Comparison of ENCODE assay signal across 8 cellular contexts in genomic region chr16:56608876-56609462, GRCh38. TPM values are rescaled to one million over a fixed set of nuclear protein-coding genes. Genes with fewer than 3 reads are reported as not detected.
DNase-seq lines count a peak whose midpoint lies in the region; ATAC-seq and TF ChIP-seq lines count a peak whose summit lies in the region.

No MANE protein-coding gene starts in this region.

- H3K27ac Mint-ChIP-seq in H9 = no peak overlapping the region
- peak overlapping the region; percentile 99 for H3K27ac Mint-ChIP-seq in activated T-helper 2 cell treated with anti-CD3 and anti-CD28 coated beads, Interferon-gamma antibody, Interleukin-2, Interleukin-4, amounts not matched to agents 10 μg/mL and 5 μg/mL and 100 μg/mL, durations not matched to agents 14 hours and 24 hours and 36 hours
- peak overlapping the region; percentile 76 for H3K27ac Mint-ChIP-seq in stimulated activated memory B cell treated with anti-CD40 and anti-IgM and Interleukin-4, amounts not matched to agents 10 μg/mL and 1 μg/mL and 100 μg/mL, for 72 hours

- no peak overlapping the region for H2BK12ac ChIP-seq in H9 (ENCODE audit: insufficient read length, low read depth, low read length)

- no peak overlapping the region for H2AK5ac ChIP-seq in H9 (ENCODE audit: insufficient read length, low read length)

- peak overlapping the region; percentile 73 for H3K4me2 ChIP-seq in H9 (ENCODE audit: insufficient read depth, insufficient read length, low read length)

- no peak overlapping the region for H2BK15ac ChIP-seq in H9 (ENCODE audit: low read depth, low read length)

- H4K5ac ChIP-seq in H9 (ENCODE audit: insufficient read length, low read depth, low read length) = no peak overlapping the region

- H4K91ac ChIP-seq in H9 (ENCODE audit: insufficient read length, low read depth, low read length) = no peak overlapping the region

- H3K56ac ChIP-seq in H9 (ENCODE audit: insufficient read length, low read depth, low read length) = no peak overlapping the region

- peaks cover 8% of the 10 kb centered on the region for H3K23me2 ChIP-seq in H9 (ENCODE audit: insufficient read length, low read depth, low read length, poor library complexity, severe bottlenecking)

- no peak overlapping the region for H3K23ac ChIP-seq in H9 (ENCODE audit: insufficient read length, low read depth, low read length)

- H3K9me3 Mint-ChIP-seq in H9 = no peaks in the 10 kb centered on the region
- H3K9me3 Mint-ChIP-seq in activated T-helper 2 cell treated with anti-CD3 and anti-CD28 coated beads, Interferon-gamma antibody, Interleukin-2, Interleukin-4, amounts not matched to agents 10 μg/mL and 5 μg/mL and 100 μg/mL, durations not matched to agents 14 hours and 24 hours and 36 hours = no peaks in the 10 kb centered on the region
- H3K9me3 Mint-ChIP-seq in stimulated activated memory B cell treated with anti-CD40 and anti-IgM and Interleukin-4, amounts not matched to agents 10 μg/mL and 1 μg/mL and 100 μg/mL, for 72 hours = no peaks in the 10 kb centered on the region

- no peaks in the 10 kb centered on the region for H3K79me2 ChIP-seq in H9 (ENCODE audit: insufficient read depth, low read length)

- no peak overlapping the region for H2BK5ac ChIP-seq in H9 (ENCODE audit: insufficient read length, low read length)

- no peaks in the 10 kb centered on the region for H3K79me1 ChIP-seq in H9 (ENCODE audit: insufficient read depth, low read depth, low read length, poor library complexity, severe bottlenecking)

- H3K27me3 Mint-ChIP-seq in H9 (ENCODE audit: low read depth) = peaks cover 73% of the 10 kb centered on the region
- no peaks in the 10 kb centered on the region for H3K27me3 Mint-ChIP-seq in activated T-helper 2 cell treated with anti-CD3 and anti-CD28 coated beads, Interferon-gamma antibody, Interleukin-2, Interleukin-4, amounts not matched to agents 10 μg/mL and 5 μg/mL and 100 μg/mL, durations not matched to agents 14 hours and 24 hours and 36 hours (ENCODE audit: low read depth)
- no peaks in the 10 kb centered on the region for H3K27me3 Mint-ChIP-seq in stimulated activated memory B cell treated with anti-CD40 and anti-IgM and Interleukin-4, amounts not matched to agents 10 μg/mL and 1 μg/mL and 100 μg/mL, for 72 hours

- no peak overlapping the region for H2BK20ac ChIP-seq in H9 (ENCODE audit: low read depth, low read length, poor library complexity, severe bottlenecking)

- peak; percentile 47 for DNase-seq in A172 (ENCODE audit: low spot score)
- no peak for DNase-seq in H9
- no peak for DNase-seq in activated T-helper 2 cell treated with anti-CD3 and anti-CD28 coated beads, Interferon-gamma antibody, Interleukin-2, Interleukin-4, amounts not matched to agents 10 μg/mL and 5 μg/mL and 100 μg/mL, durations not matched to agents 14 hours and 24 hours and 36 hours (ENCODE audit: low spot score)
- DNase-seq in SKM-1 treated with dmso at 0.1 percent for 144 hours (lab: John Stamatoyannopoulos, UW; ENCODE audit: unreplicated experiment) = no peak
- DNase-seq in activated CD4-positive, CD25-positive, alpha-beta regulatory T cell (lab: John Stamatoyannopoulos, UW) = no peak

- no peaks in the 10 kb centered on the region for H3K36me3 Mint-ChIP-seq in H9 (ENCODE audit: insufficient read depth in 1 of 3, low read depth in 3 of 3)
- peaks cover 16% of the 10 kb centered on the region for H3K36me3 Mint-ChIP-seq in activated T-helper 2 cell treated with anti-CD3 and anti-CD28 coated beads, Interferon-gamma antibody, Interleukin-2, Interleukin-4, amounts not matched to agents 10 μg/mL and 5 μg/mL and 100 μg/mL, durations not matched to agents 14 hours and 24 hours and 36 hours (ENCODE audit: low read depth)
- no peaks in the 10 kb centered on the region for H3K36me3 Mint-ChIP-seq in stimulated activated memory B cell treated with anti-CD40 and anti-IgM and Interleukin-4, amounts not matched to agents 10 μg/mL and 1 μg/mL and 100 μg/mL, for 72 hours

- H3K4me1 ChIP-seq in H9 (ENCODE audit: insufficient read depth, low read length) = peaks cover 6% of the 10 kb centered on the region; the same call in 1 of the 2 replicates

- H4K20me1 ChIP-seq in H9 (ENCODE audit: control insufficient read depth, insufficient read depth, insufficient read length) = no peaks in the 10 kb centered on the region

- peaks cover 29 to 38% of the 10 kb centered on the region in 2 experiments for H3K4me1 Mint-ChIP-seq in H9
- H3K4me1 Mint-ChIP-seq in activated T-helper 2 cell treated with anti-CD3 and anti-CD28 coated beads, Interferon-gamma antibody, Interleukin-2, Interleukin-4, amounts not matched to agents 10 μg/mL and 5 μg/mL and 100 μg/mL, durations not matched to agents 14 hours and 24 hours and 36 hours (ENCODE audit: low read depth) = peaks cover 58% of the 10 kb centered on the region
- H3K4me1 Mint-ChIP-seq in stimulated activated memory B cell treated with anti-CD40 and anti-IgM and Interleukin-4, amounts not matched to agents 10 μg/mL and 1 μg/mL and 100 μg/mL, for 72 hours = peaks cover 41% of the 10 kb centered on the region

- H3K18ac ChIP-seq in H9 (ENCODE audit: insufficient read length, low read depth, low read length) = no peak overlapping the region

- no peak overlapping the region for H4K8ac ChIP-seq in H9 (replicated peaks; ENCODE audit: insufficient read length, low read depth, low read length)

- intact Hi-C loops in activated T-helper 2 cell treated with anti-CD3 and anti-CD28 coated beads, Interferon-gamma antibody, Interleukin-2, Interleukin-4, amounts not matched to agents 10 μg/mL and 5 μg/mL and 100 μg/mL, durations not matched to agents 14 hours and 24 hours and 36 hours (cut with micrococcal nuclease) = loop anchor here (1.0 to 2.0 kb wide), 5 partner anchors 8 to 434 kb away; partner anchors contain the start of genes MT1E and MT1X

- H3T11ph ChIP-seq in H9 (ENCODE audit: low read length) = no peak overlapping the region

- no peak overlapping the region for H3K9ac ChIP-seq in H9 (ENCODE audit: extremely low read depth, insufficient read length, low read length)

- H3K4me3 ChIP-seq in iPS-18c (ENCODE audit: insufficient read depth, low read depth, low read length) = peak overlapping the region; percentile 56

- H3K9me3 ChIP-seq in H9 (ENCODE audit: control insufficient read depth, low read depth, low read length) (no peaks in the 10 kb centered on the region), iPS-18c (ENCODE audit: control insufficient read depth, insufficient read depth, low read length) (no peaks in the 10 kb centered on the region)

- no peak overlapping the region for H2AFZ ChIP-seq in H9 (ENCODE audit: low read length)

- H3K27ac ChIP-seq in H9 (ENCODE audit: insufficient read length, low read depth, low read length) = no peak overlapping the region

- no peak overlapping the region for H2BK120ac ChIP-seq in H9 (ENCODE audit: low read depth, low read length, poor library complexity, severe bottlenecking)

- H3K27me3 ChIP-seq in H9 (ENCODE audit: insufficient read depth, low read length) = peaks cover 21% of the 10 kb centered on the region; the same call in 1 of the 2 replicates

- no peak for ATAC-seq in stimulated activated memory B cell treated with anti-CD40 and anti-IgM and Interleukin-4, amounts not matched to agents 10 μg/mL and 1 μg/mL and 100 μg/mL, for 72 hours
- no peak for ATAC-seq in HG02884 (IDR thresholded peaks at IDR 0.05; ENCODE audit: unreplicated experiment)

- WGBS in H9 (ENCODE audit: extremely low coverage, insufficient read length, low lambda C conversion rate) = no CpG with 5 or more reads among the region's 21 CpGs

- H3K14ac ChIP-seq in H9 (ENCODE audit: insufficient read depth, low read length) = no peak overlapping the region

- no peak overlapping the region for H3K4ac ChIP-seq in H9 (ENCODE audit: low read depth, low read length)

- TF ChIP-seq CTCF in H9 (conservative IDR thresholded peaks at IDR 0.05) = no peak

- H3K4me3 Mint-ChIP-seq in H9 = peak overlapping the region; percentile 65 to 84
- H3K4me3 Mint-ChIP-seq in activated T-helper 2 cell treated with anti-CD3 and anti-CD28 coated beads, Interferon-gamma antibody, Interleukin-2, Interleukin-4, amounts not matched to agents 10 μg/mL and 5 μg/mL and 100 μg/mL, durations not matched to agents 14 hours and 24 hours and 36 hours (ENCODE audit: low read depth) = peak overlapping the region; percentile 97
- peak overlapping the region; percentile 87 for H3K4me3 Mint-ChIP-seq in stimulated activated memory B cell treated with anti-CD40 and anti-IgM and Interleukin-4, amounts not matched to agents 10 μg/mL and 1 μg/mL and 100 μg/mL, for 72 hours

RNA-seq across cellular contexts. Expression of gene MT2A, which starts 0.6 kb away (rescaled TPM):
- total RNA-seq in A172 (2014; rRNA removed; shearing (Covaris generic)) = 137 and 184 TPM in 2 replicates
- 63.1 and 72.5 TPM in 2 replicates for total RNA-seq in H9 (2021)
- 827 and 878 TPM in 2 replicates for total RNA-seq in activated T-helper 2 cell treated with anti-CD3 and anti-CD28 coated beads, Interferon-gamma antibody, Interleukin-2, Interleukin-4, amounts not matched to agents 10 μg/mL and 5 μg/mL and 100 μg/mL, durations not matched to agents 14 hours and 24 hours and 36 hours

RNA-seq across cellular contexts. Expression of gene MT1E, which starts 16.6 kb away (rescaled TPM):
- not detected in 2 replicates for total RNA-seq in A172 (2014; rRNA removed; shearing (Covaris generic))
- 25.9 and 34.4 TPM in 2 replicates for total RNA-seq in H9 (2021)
- total RNA-seq in activated T-helper 2 cell treated with anti-CD3 and anti-CD28 coated beads, Interferon-gamma antibody, Interleukin-2, Interleukin-4, amounts not matched to agents 10 μg/mL and 5 μg/mL and 100 μg/mL, durations not matched to agents 14 hours and 24 hours and 36 hours = 181 and 184 TPM in 2 replicates

RNA-seq across cellular contexts. Expression of gene MT3, which starts 19.6 kb away (rescaled TPM):
- not detected in 2 replicates for total RNA-seq in A172 (2014; rRNA removed; shearing (Covaris generic))
- total RNA-seq in H9 (2021) = 0.61 TPM in 1 of 2 replicates, not detected in the other
- 7.5 and 7.9 TPM in 2 replicates for total RNA-seq in activated T-helper 2 cell treated with anti-CD3 and anti-CD28 coated beads, Interferon-gamma antibody, Interleukin-2, Interleukin-4, amounts not matched to agents 10 μg/mL and 5 μg/mL and 100 μg/mL, durations not matched to agents 14 hours and 24 hours and 36 hours

RNA-seq across cellular contexts. Expression of gene MT1M, which starts 23.5 kb away (rescaled TPM):
- total RNA-seq in A172 (2014; rRNA removed; shearing (Covaris generic)) = not detected in 2 replicates
- total RNA-seq in H9 (2021) = 1.4 and 2.5 TPM in 2 replicates
- not detected in 2 replicates for total RNA-seq in activated T-helper 2 cell treated with anti-CD3 and anti-CD28 coated beads, Interferon-gamma antibody, Interleukin-2, Interleukin-4, amounts not matched to agents 10 μg/mL and 5 μg/mL and 100 μg/mL, durations not matched to agents 14 hours and 24 hours and 36 hours

RNA-seq across cellular contexts. Expression of gene MT1A, which starts 29.5 kb away (rescaled TPM):
- total RNA-seq in A172 (2014; rRNA removed; shearing (Covaris generic)) = not detected in 2 replicates
- 0.68 TPM in 1 of 2 replicates, not detected in the other for total RNA-seq in H9 (2021)
- total RNA-seq in activated T-helper 2 cell treated with anti-CD3 and anti-CD28 coated beads, Interferon-gamma antibody, Interleukin-2, Interleukin-4, amounts not matched to agents 10 μg/mL and 5 μg/mL and 100 μg/mL, durations not matched to agents 14 hours and 24 hours and 36 hours = 7.6 and 8.3 TPM in 2 replicates

Comparison
In these comparisons a context has a peak if more than half of its experiments do, and no peak if none do; other contexts are left out.
1. H3K27ac Mint-ChIP-seq: peak in activated T-helper 2 cell treated with anti-CD3 and anti-CD28 coated beads, Interferon-gamma antibody, Interleukin-2, Interleukin-4, amounts not matched to agents 10 μg/mL and 5 μg/mL and 100 μg/mL, durations not matched to agents 14 hours and 24 hours and 36 hours (single experiment) and stimulated activated memory B cell treated with anti-CD40 and anti-IgM and Interleukin-4, amounts not matched to agents 10 μg/mL and 1 μg/mL and 100 μg/mL, for 72 hours (single experiment); none in H9 (0 of 3).
2. RNA of gene MT1E, which starts 16.6 kb away (total RNA-seq): 181 to 184 TPM in activated T-helper 2 cell treated with anti-CD3 and anti-CD28 coated beads, Interferon-gamma antibody, Interleukin-2, Interleukin-4, amounts not matched to agents 10 μg/mL and 5 μg/mL and 100 μg/mL, durations not matched to agents 14 hours and 24 hours and 36 hours and 25.9 to 34.4 TPM in H9; not detected in A172; every median in the first group is over 10 times any median in the second.
3. Peak in every context shown above with its lines, with median percentiles within 50 percentile points of each other: H3K4me3 Mint-ChIP-seq.